In genomic region chr3:195909294-195909644, GRCh38 we compare ENCODE assay signal across 8 cellular contexts. TPM values are rescaled to one million over a fixed set of nuclear protein-coding genes. Genes with fewer than 3 reads are reported as not detected.
DNase-seq lines count a peak whose midpoint lies in the region; ATAC-seq, FAIRE-seq and TF ChIP-seq lines count a peak whose summit lies in the region.

No MANE protein-coding gene starts in this region.

- H3K27ac ChIP-seq in heart left ventricle (peak overlapping the region in 6 of 12 donors; percentile 49 to 73 (median 60)), iPS DF 6.9 (ENCODE audit: low read length) (no peak overlapping the region), tibial nerve (peak overlapping the region in 3 of 4 donors; percentile 70 to 87 (median 83))

- DNase-seq in heart left ventricle (no peak), Right ventricle myocardium superior (no peak), T-helper 17 cell (no peak), iPS DF 6.9 (ENCODE audit: low read depth, low spot score) (no peak), tibial nerve (ENCODE audit: low spot score in 2 of 2) (no peak), D721Med (ENCODE audit: insufficient read length, low spot score) (no peak)

- H3K27me3 ChIP-seq in heart left ventricle (no peaks in the 10 kb centered on the region), iPS DF 6.9 (ENCODE audit: control insufficient read depth, insufficient read depth, low read length) (no peaks in the 10 kb centered on the region), tibial nerve (no peaks in the 10 kb centered on the region)

- H3K4me1 Mint-ChIP-seq in T-helper 17 cell = peaks cover 35% of the 10 kb centered on the region

- intact Hi-C loops in heart left ventricle (cut with DNase I) = loop anchor here in 3 of 10 donors (2.0 kb wide), 1 partner anchor 14 kb away; no protein-coding TSS in a partner anchor
- intact Hi-C loops in Right ventricle myocardium superior (cut with DNase I) = no loop called here

- FAIRE-seq in D721Med (lab: Jason Lieb, UNC) = no peak

- TF ChIP-seq CTCF in heart left ventricle (IDR thresholded peaks at IDR 0.05) (no peak), tibial nerve (IDR thresholded peaks at IDR 0.05) (peak in 1 of 5 experiments; percentile 21), D721Med (IDR thresholded peaks at IDR 0.05; ENCODE audit: insufficient read depth, missing control alignments) (no peak)

- ATAC-seq in heart left ventricle (peak in 2 of 4 donors; percentile 3 to 6), Right ventricle myocardium superior (ENCODE audit: poor library complexity) (no peak), HG03095 (IDR thresholded peaks at IDR 0.05; ENCODE audit: unreplicated experiment) (peak; percentile 14), T-helper 17 cell (no peak), HG02798 (IDR thresholded peaks at IDR 0.05; ENCODE audit: poor library complexity, unreplicated experiment) (no peak)

- peak overlapping the region; percentile 36 to 90 (median 68) for H3K4me3 ChIP-seq in heart left ventricle
- peak overlapping the region; percentile 92 for H3K4me3 ChIP-seq in iPS DF 6.9 (ENCODE audit: low read length)
- H3K4me3 ChIP-seq in tibial nerve = peak overlapping the region in 3 of 4 donors; percentile 71 to 97 (median 74)

- H3K4me1 ChIP-seq in heart left ventricle (peaks cover 4 to 48% (median 28%) of the 10 kb centered on the region in 12 donors), iPS DF 6.9 (ENCODE audit: control insufficient read depth, insufficient read depth, low read length) (peaks cover 8% of the 10 kb centered on the region; the same call in 1 of the 2 replicates), tibial nerve (peaks cover 0 to 45% (median 20%) of the 10 kb centered on the region in 4 donors)

- H3K27ac Mint-ChIP-seq in T-helper 17 cell = no peak overlapping the region

- WGBS in heart left ventricle, 4 donors = 1 to 2% (median 1%) methylated on average over 17 to 47 of the region's 47 CpGs; no CpG with 5 or more reads in 1 of the 4 donors
- WGBS in iPS DF 6.9 (ENCODE audit: insufficient coverage, insufficient read length) = no CpG with 5 or more reads among the region's 47 CpGs
- 0% methylated on average over 3 of the region's 47 CpGs; no CpG with 5 or more reads in 1 of the 2 donors for WGBS in tibial nerve, 2 donors

- H3K4me3 Mint-ChIP-seq in T-helper 17 cell = peak overlapping the region; percentile 96

- H3K36me3 Mint-ChIP-seq in T-helper 17 cell (ENCODE audit: low read depth) = peaks cover 2% of the 10 kb centered on the region

- H3K9me3 ChIP-seq in heart left ventricle = no peaks in the 10 kb centered on the region
- H3K9me3 ChIP-seq in T-helper 17 cell (ENCODE audit: control insufficient read depth, low read length, poor library complexity, severe bottlenecking) = no peaks in the 10 kb centered on the region
- H3K9me3 ChIP-seq in iPS DF 6.9 (ENCODE audit: control insufficient read depth, insufficient read depth, low read length) = no peaks in the 10 kb centered on the region
- H3K9me3 ChIP-seq in tibial nerve = no peaks in the 10 kb centered on the region

- TF ChIP-seq POLR2A in heart left ventricle (IDR thresholded peaks at IDR 0.05) (no peak), tibial nerve (IDR thresholded peaks at IDR 0.05) (no peak)

- H3K36me3 ChIP-seq in heart left ventricle = no peaks in the 10 kb centered on the region
- H3K36me3 ChIP-seq in iPS DF 6.9 (ENCODE audit: control insufficient read depth, insufficient read depth, low read length) = no peaks in the 10 kb centered on the region
- H3K36me3 ChIP-seq in tibial nerve = no peaks in the 10 kb centered on the region

- H3K27me3 Mint-ChIP-seq in T-helper 17 cell = no peaks in the 10 kb centered on the region

- TF ChIP-seq EP300 in tibial nerve (IDR thresholded peaks at IDR 0.05) = no peak

RNA-seq across cellular contexts. Expression of gene TNK2, which starts 0.9 kb away (rescaled TPM):
- total RNA-seq in heart left ventricle (10 to 100 TPM; 13.5 to 59.7 (median 28.7) TPM), Right ventricle myocardium superior (26.7 TPM), T-helper 17 cell (100 to 1,000 TPM; 123 to 125 TPM), tibial nerve (10 to 100 TPM; 22.2 to 81.9 (median 34.0) TPM)
- polyA plus RNA-seq in heart left ventricle = 10 to 100 TPM; 27.2 to 31.5 TPM
